Comparison of ENCODE assay signal across 8 cellular contexts in genomic region chr16:82664181-82664580, GRCh38. TPM values are rescaled to one million over a fixed set of nuclear protein-coding genes. Genes with fewer than 3 reads are reported as not detected.
"Had no signal": no experiment of that assay in that cellular context is flagged by ENCODE, and none has a peak within 500 bp of the region (broad histone marks: within the 10 kb centered on the region; RNA-seq: fewer than 3 reads in every experiment).

No MANE protein-coding gene starts in this region.

- H3K4me3 ChIP-seq: GM23338, K562 had no signal

- DNase-seq: H9, HCEC 1CT, KG1 had no signal

- H2AFZ ChIP-seq: GM23338 had no signal

- FAIRE-seq: H1, H54, HepG2, K562 had no signal

- ATAC-seq: GM23338, HepG2, K562 had no signal

- H3K4me2 ChIP-seq: GM23338 had no signal

RNA-seq across cellular contexts. Expression of gene CDH13, which starts 37.4 kb away (rescaled TPM):
- polyA plus RNA-seq: HepG2 had no signal
